Comparison of ENCODE assay signal across 2 cellular contexts in genomic region chr10:58382489-58382995, GRCh38.
TF ChIP-seq lines count a peak whose summit lies in the region.

No MANE protein-coding gene starts in this region.

TF ChIP-seq in K562, 482 proteins besides CTCF, POLR2A, EP300 and RAD21 (continues in another document):
- TF ChIP-seq USF1 (CRISPR knock-in tag; IDR thresholded peaks at IDR 0.05) (no peak), NFE2 (IDR thresholded peaks at IDR 0.05; ENCODE audit: low read depth) (peak; percentile 56), C11orf30 (IDR thresholded peaks at IDR 0.05; ENCODE audit: low read depth) (peak; percentile 58), PTRF (tag; IDR thresholded peaks at IDR 0.05) (no peak), HMBOX1 (IDR thresholded peaks at IDR 0.05) (no peak), ZKSCAN8 (CRISPR knock-in tag; IDR thresholded peaks at IDR 0.05) (no peak), ZNF316 (IDR thresholded peaks at IDR 0.05) (peak; percentile 47; the same call in 1 of the 2 replicates), MED1 (CRISPR knock-in tag; IDR thresholded peaks at IDR 0.05; ENCODE audit: borderline replicate concordance) (no peak), E2F6 (IDR thresholded peaks at IDR 0.05; ENCODE audit: borderline replicate concordance in 1 of 2, extremely low read depth in 1 of 2, insufficient read depth in 1 of 2, insufficient read length in 1 of 2, low read depth in 1 of 2, low read length in 1 of 2, poor library complexity in 1 of 2, severe bottlenecking in 1 of 2) (no peak), SRSF9 (IDR thresholded peaks at IDR 0.05; ENCODE audit: borderline replicate concordance, low read depth, low read length) (no peak), MEF2D (tag; conservative IDR thresholded peaks at IDR 0.05; ENCODE audit: low read depth) (no peak), ATF4 (CRISPR knock-in tag; IDR thresholded peaks at IDR 0.05) (no peak), CSDE1 (IDR thresholded peaks at IDR 0.05) (no peak), ZNF75A (CRISPR knock-in tag; IDR thresholded peaks at IDR 0.05) (no peak), CLOCK (CRISPR knock-in tag; IDR thresholded peaks at IDR 0.05; ENCODE audit: borderline replicate concordance) (no peak), CTCFL (IDR thresholded peaks at IDR 0.05; ENCODE audit: borderline replicate concordance, insufficient read depth, low read depth, low read length, poor library complexity, severe bottlenecking) (no peak), CREM (IDR thresholded peaks at IDR 0.05; ENCODE audit: low read depth) (peak; percentile 61), CREB1 (IDR thresholded peaks at IDR 0.05) (peak; percentile 65; the same call in 1 of the 2 replicates), CREB1 (CRISPR knock-in tag; IDR thresholded peaks at IDR 0.05) (no peak), FOXA1 (IDR thresholded peaks at IDR 0.05; ENCODE audit: borderline replicate concordance) (no peak), ATF1 (CRISPR knock-in tag; IDR thresholded peaks at IDR 0.05) (no peak), ATF1 (tag; IDR thresholded peaks at IDR 0.05) (peak; percentile 61)

TF ChIP-seq in GM12891, 5 proteins besides CTCF, POLR2A, EP300 and RAD21:
- TF ChIP-seq TAF1 (IDR thresholded peaks at IDR 0.05; ENCODE audit: low read depth, low read length) (no peak), SPI1 (IDR thresholded peaks at IDR 0.05; ENCODE audit: low read depth, low read length) (no peak), PAX5 (IDR thresholded peaks at IDR 0.05; ENCODE audit: insufficient read depth, low read length, severe bottlenecking) (no peak), POU2F2 (IDR thresholded peaks at IDR 0.05; ENCODE audit: low read depth, low read length) (no peak), POLR2AphosphoS5 (IDR thresholded peaks at IDR 0.05; ENCODE audit: low read depth, low read length) (no peak)
